Comparison of ENCODE assay signal across 8 cellular contexts in the genomic region with DNA sequence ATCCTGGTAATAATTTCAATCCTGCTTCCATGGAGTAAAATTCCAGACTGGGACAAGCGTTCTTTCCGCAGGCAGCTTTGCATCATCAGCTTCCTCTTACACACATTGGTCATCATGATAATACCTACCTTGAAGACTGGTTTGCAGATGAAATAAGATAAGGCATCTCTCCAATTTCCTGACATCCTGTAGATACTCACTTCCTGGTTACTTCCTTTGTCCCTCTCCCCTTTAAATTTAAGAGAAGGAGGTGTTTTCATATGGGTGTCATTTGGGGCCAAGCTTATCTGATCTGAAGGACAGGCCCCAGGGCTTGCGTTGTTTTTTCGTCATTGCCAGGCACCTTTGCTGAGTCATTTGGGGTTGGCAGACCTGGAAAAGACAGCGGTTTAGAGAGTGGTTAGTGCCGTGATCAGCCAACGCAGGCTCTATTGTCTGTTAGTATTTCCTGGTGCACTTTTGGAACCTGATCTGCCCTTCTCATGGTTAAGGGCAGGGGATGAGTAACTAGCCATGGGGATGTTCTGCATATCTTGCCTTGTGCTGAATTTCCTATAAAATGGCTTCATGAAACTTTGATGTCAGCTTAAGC. TPM values are rescaled to one million over a fixed set of nuclear protein-coding genes. Genes with fewer than 3 reads are reported as not detected.
DNase-seq lines count a peak whose midpoint lies in the region; ATAC-seq lines count a peak whose summit lies in the region.

No MANE protein-coding gene starts in this region.

- H3K4me3 Mint-ChIP-seq in activated T-helper 2 cell treated with anti-CD3 and anti-CD28 coated beads, Interferon-gamma antibody, Interleukin-2, Interleukin-4, amounts not matched to agents 10 μg/mL and 5 μg/mL and 100 μg/mL, durations not matched to agents 14 hours and 24 hours and 36 hours (ENCODE audit: low read depth): peak overlapping the region; percentile 84
- H3K4me3 Mint-ChIP-seq in naive thymus-derived CD8-positive, alpha-beta T cell: peak overlapping the region in 5 of 10 donors; percentile 3 to 33 (median 4)

- POLR2A ChIA-PET in naive thymus-derived CD8-positive, alpha-beta T cell (lab: Charles Lee): no interaction called here

- peak overlapping the region; percentile 97 for H3K27ac Mint-ChIP-seq in activated T-helper 2 cell treated with anti-CD3 and anti-CD28 coated beads, Interferon-gamma antibody, Interleukin-2, Interleukin-4, amounts not matched to agents 10 μg/mL and 5 μg/mL and 100 μg/mL, durations not matched to agents 14 hours and 24 hours and 36 hours
- peak overlapping the region in 4 of 10 donors; percentile 41 to 62 (median 48) for H3K27ac Mint-ChIP-seq in naive thymus-derived CD8-positive, alpha-beta T cell

- H3K36me3 Mint-ChIP-seq in activated T-helper 2 cell treated with anti-CD3 and anti-CD28 coated beads, Interferon-gamma antibody, Interleukin-2, Interleukin-4, amounts not matched to agents 10 μg/mL and 5 μg/mL and 100 μg/mL, durations not matched to agents 14 hours and 24 hours and 36 hours (ENCODE audit: low read depth): peaks cover 72% of the 10 kb centered on the region
- H3K36me3 Mint-ChIP-seq in naive thymus-derived CD8-positive, alpha-beta T cell: no peaks in the 10 kb centered on the region

- H3K9me3 Mint-ChIP-seq in activated T-helper 2 cell treated with anti-CD3 and anti-CD28 coated beads, Interferon-gamma antibody, Interleukin-2, Interleukin-4, amounts not matched to agents 10 μg/mL and 5 μg/mL and 100 μg/mL, durations not matched to agents 14 hours and 24 hours and 36 hours: no peaks in the 10 kb centered on the region
- no peaks in the 10 kb centered on the region for H3K9me3 Mint-ChIP-seq in naive thymus-derived CD8-positive, alpha-beta T cell

- DNase-seq in COLO668 (lab: John Stamatoyannopoulos, UW; ENCODE audit: unreplicated experiment): peak; percentile 75
- peak; percentile 19 for DNase-seq in NOMO-1 treated with DMSO at 0.1 percent for 48 hours (lab: John Stamatoyannopoulos, UW; ENCODE audit: unreplicated experiment)
- peak; percentile 73 for DNase-seq in activated T-helper 2 cell treated with anti-CD3 and anti-CD28 coated beads, Interferon-gamma antibody, Interleukin-2, Interleukin-4, amounts not matched to agents 10 μg/mL and 5 μg/mL and 100 μg/mL, durations not matched to agents 14 hours and 24 hours and 36 hours (ENCODE audit: low spot score)
- DNase-seq in naive thymus-derived CD8-positive, alpha-beta T cell: peak in 2 of 10 donors; percentile 4 to 8
- DNase-seq in NCI-H146 (lab: John Stamatoyannopoulos, UW): no peak
- no peak for DNase-seq in G401 (ENCODE audit: low spot score)

- peaks cover 88% of the 10 kb centered on the region for H3K4me1 Mint-ChIP-seq in activated T-helper 2 cell treated with anti-CD3 and anti-CD28 coated beads, Interferon-gamma antibody, Interleukin-2, Interleukin-4, amounts not matched to agents 10 μg/mL and 5 μg/mL and 100 μg/mL, durations not matched to agents 14 hours and 24 hours and 36 hours (ENCODE audit: low read depth)
- peaks cover 9 to 50% (median 29%) of the 10 kb centered on the region in 4 donors for H3K4me1 Mint-ChIP-seq in naive thymus-derived CD8-positive, alpha-beta T cell

- in situ Hi-C loops in G401 (cut with HindIII; ENCODE audit: low sequenced_read_pairs): no loop called here

- ATAC-seq in naive thymus-derived CD8-positive, alpha-beta T cell: peak; percentile 28 to 53
- no peak for ATAC-seq in GM21367 (IDR thresholded peaks at IDR 0.05; ENCODE audit: unreplicated experiment)
- ATAC-seq in HG03175 (IDR thresholded peaks at IDR 0.05; ENCODE audit: unreplicated experiment): no peak

- H3K27me3 Mint-ChIP-seq in activated T-helper 2 cell treated with anti-CD3 and anti-CD28 coated beads, Interferon-gamma antibody, Interleukin-2, Interleukin-4, amounts not matched to agents 10 μg/mL and 5 μg/mL and 100 μg/mL, durations not matched to agents 14 hours and 24 hours and 36 hours (ENCODE audit: low read depth): no peaks in the 10 kb centered on the region
- no peaks in the 10 kb centered on the region for H3K27me3 Mint-ChIP-seq in naive thymus-derived CD8-positive, alpha-beta T cell

- intact Hi-C loops in activated T-helper 2 cell treated with anti-CD3 and anti-CD28 coated beads, Interferon-gamma antibody, Interleukin-2, Interleukin-4, amounts not matched to agents 10 μg/mL and 5 μg/mL and 100 μg/mL, durations not matched to agents 14 hours and 24 hours and 36 hours (cut with micrococcal nuclease): loop anchor here (1.0 to 10.0 kb wide), 9 partner anchors 15 to 597 kb away; partner anchors contain the start of genes HSPA8 and OR6X1

RNA-seq across cellular contexts. Expression of gene GRAMD1B, which starts 24.1 kb away (rescaled TPM):
- total RNA-seq in activated T-helper 2 cell treated with anti-CD3 and anti-CD28 coated beads, Interferon-gamma antibody, Interleukin-2, Interleukin-4, amounts not matched to agents 10 μg/mL and 5 μg/mL and 100 μg/mL, durations not matched to agents 14 hours and 24 hours and 36 hours: 159 and 166 TPM in 2 replicates
- 10 to 100 TPM; 10.5 to 10.7 TPM for total RNA-seq in naive thymus-derived CD8-positive, alpha-beta T cell
- polyA plus RNA-seq in naive thymus-derived CD8-positive, alpha-beta T cell: 1 to 10 TPM in 2 of 3 donors, under 1 TPM in 1; 0.76 to 1.3 (median 1.2) TPM
- total RNA-seq in G401 (2014; rRNA removed; shearing (Covaris generic)): 31.0 and 33.3 TPM in 2 replicates

Comparison
In these comparisons a context has a peak if more than half of its experiments do, and no peak if none do; other contexts are left out.
1. DNase-seq: peak in COLO668 (single experiment), NOMO-1 treated with DMSO at 0.1 percent for 48 hours (single experiment) and activated T-helper 2 cell treated with anti-CD3 and anti-CD28 coated beads, Interferon-gamma antibody, Interleukin-2, Interleukin-4, amounts not matched to agents 10 μg/mL and 5 μg/mL and 100 μg/mL, durations not matched to agents 14 hours and 24 hours and 36 hours (single experiment); none in NCI-H146 (single experiment) and G401 (single experiment).
2. ATAC-seq: peak in naive thymus-derived CD8-positive, alpha-beta T cell (2 of 2); none in GM21367 (single experiment) and HG03175 (single experiment).